Comparison of ENCODE assay signal across 1 cellular context in the genomic region with DNA sequence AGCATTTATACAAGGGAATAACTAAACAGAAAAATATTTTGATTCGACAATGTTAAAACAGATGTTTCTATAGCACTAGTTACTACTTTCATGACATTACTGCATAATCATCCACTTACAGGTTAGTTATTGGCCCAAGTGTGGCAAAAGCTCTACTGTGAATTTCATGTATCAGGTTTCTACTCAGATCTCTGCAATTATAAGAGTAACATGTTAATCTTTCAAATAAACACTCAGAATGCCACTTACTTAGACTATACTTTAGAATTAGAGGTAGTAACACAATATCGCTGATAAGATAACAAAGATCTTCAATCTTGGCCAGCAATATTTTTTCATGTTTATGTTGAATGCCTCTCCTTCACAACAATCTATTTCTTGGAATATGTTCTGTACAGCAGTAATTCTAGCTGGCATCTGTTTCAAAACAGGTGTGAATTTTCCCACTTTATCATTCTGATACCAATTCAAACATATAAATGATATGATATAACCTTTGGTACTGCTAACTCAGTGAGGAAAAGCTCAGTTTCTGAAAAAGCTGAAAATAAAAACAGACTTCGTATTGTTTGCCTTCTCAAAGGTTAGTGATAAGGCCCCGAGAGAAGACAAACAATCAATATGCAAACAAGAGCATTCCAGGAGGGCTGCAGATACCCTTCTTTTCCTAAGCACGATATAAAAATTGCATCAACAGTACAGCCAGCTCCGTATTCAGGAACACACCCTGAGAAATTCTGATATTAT.
TF ChIP-seq lines count a peak whose summit lies in the region.

No MANE protein-coding gene starts in this region.

TF ChIP-seq in HepG2, 621 proteins besides CTCF, POLR2A, EP300 and RAD21 (continued from another document and continues in another):
- TF ChIP-seq, protein P1, sequence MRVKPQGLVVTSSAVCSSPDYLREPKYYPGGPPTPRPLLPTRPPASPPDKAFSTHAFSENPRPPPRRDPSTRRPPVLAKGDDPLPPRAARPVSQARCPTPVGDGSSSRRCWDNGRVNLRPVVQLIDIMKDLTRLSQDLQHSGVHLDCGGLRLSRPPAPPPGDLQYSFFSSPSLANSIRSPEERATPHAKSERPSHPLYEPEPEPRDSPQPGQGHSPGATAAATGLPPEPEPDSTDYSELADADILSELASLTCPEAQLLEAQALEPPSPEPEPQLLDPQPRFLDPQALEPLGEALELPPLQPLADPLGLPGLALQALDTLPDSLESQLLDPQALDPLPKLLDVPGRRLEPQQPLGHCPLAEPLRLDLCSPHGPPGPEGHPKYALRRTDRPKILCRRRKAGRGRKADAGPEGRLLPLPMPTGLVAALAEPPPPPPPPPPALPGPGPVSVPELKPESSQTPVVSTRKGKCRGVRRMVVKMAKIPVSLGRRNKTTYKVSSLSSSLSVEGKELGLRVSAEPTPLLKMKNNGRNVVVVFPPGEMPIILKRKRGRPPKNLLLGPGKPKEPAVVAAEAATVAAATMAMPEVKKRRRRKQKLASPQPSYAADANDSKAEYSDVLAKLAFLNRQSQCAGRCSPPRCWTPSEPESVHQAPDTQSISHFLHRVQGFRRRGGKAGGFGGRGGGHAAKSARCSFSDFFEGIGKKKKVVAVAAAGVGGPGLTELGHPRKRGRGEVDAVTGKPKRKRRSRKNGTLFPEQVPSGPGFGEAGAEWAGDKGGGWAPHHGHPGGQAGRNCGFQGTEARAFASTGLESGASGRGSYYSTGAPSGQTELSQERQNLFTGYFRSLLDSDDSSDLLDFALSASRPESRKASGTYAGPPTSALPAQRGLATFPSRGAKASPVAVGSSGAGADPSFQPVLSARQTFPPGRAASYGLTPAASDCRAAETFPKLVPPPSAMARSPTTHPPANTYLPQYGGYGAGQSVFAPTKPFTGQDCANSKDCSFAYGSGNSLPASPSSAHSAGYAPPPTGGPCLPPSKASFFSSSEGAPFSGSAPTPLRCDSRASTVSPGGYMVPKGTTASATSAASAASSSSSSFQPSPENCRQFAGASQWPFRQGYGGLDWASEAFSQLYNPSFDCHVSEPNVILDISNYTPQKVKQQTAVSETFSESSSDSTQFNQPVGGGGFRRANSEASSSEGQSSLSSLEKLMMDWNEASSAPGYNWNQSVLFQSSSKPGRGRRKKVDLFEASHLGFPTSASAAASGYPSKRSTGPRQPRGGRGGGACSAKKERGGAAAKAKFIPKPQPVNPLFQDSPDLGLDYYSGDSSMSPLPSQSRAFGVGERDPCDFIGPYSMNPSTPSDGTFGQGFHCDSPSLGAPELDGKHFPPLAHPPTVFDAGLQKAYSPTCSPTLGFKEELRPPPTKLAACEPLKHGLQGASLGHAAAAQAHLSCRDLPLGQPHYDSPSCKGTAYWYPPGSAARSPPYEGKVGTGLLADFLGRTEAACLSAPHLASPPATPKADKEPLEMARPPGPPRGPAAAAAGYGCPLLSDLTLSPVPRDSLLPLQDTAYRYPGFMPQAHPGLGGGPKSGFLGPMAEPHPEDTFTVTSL (CRISPR knock-in tag; IDR thresholded peaks at IDR 0.05; ENCODE audit: borderline replicate concordance), result peak; percentile 95; the same call in 1 of the 2 replicates
- TF ChIP-seq, protein P2, sequence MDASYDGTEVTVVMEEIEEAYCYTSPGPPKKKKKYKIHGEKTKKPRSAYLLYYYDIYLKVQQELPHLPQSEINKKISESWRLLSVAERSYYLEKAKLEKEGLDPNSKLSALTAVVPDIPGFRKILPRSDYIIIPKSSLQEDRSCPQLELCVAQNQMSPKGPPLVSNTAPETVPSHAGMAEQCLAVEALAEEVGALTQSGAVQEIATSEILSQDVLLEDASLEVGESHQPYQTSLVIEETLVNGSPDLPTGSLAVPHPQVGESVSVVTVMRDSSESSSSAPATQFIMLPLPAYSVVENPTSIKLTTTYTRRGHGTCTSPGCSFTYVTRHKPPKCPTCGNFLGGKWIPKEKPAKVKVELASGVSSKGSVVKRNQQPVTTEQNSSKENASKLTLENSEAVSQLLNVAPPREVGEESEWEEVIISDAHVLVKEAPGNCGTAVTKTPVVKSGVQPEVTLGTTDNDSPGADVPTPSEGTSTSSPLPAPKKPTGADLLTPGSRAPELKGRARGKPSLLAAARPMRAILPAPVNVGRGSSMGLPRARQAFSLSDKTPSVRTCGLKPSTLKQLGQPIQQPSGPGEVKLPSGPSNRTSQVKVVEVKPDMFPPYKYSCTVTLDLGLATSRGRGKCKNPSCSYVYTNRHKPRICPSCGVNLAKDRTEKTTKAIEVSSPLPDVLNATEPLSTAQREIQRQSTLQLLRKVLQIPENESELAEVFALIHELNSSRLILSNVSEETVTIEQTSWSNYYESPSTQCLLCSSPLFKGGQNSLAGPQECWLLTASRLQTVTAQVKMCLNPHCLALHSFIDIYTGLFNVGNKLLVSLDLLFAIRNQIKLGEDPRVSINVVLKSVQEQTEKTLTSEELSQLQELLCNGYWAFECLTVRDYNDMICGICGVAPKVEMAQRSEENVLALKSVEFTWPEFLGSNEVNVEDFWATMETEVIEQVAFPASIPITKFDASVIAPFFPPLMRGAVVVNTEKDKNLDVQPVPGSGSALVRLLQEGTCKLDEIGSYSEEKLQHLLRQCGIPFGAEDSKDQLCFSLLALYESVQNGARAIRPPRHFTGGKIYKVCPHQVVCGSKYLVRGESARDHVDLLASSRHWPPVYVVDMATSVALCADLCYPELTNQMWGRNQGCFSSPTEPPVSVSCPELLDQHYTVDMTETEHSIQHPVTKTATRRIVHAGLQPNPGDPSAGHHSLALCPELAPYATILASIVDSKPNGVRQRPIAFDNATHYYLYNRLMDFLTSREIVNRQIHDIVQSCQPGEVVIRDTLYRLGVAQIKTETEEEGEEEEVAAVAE (CRISPR knock-in tag; IDR thresholded peaks at IDR 0.05; ENCODE audit: borderline replicate concordance), result no peak
- TF ChIP-seq SAP130 (CRISPR knock-in tag; IDR thresholded peaks at IDR 0.05; ENCODE audit: low read depth), result peak; percentile 64
- no peak for TF ChIP-seq ZNF788 (CRISPR knock-in tag; IDR thresholded peaks at IDR 0.05; ENCODE audit: borderline replicate concordance)
- peak; percentile 81 for TF ChIP-seq HNF4A (CRISPR knock-in tag; IDR thresholded peaks at IDR 0.05)
- no peak for TF ChIP-seq TBL1XR1 (IDR thresholded peaks at IDR 0.05; ENCODE audit: borderline replicate concordance, low read length, partially characterized antibody)
- no peak for TF ChIP-seq ZNF703 (CRISPR knock-in tag; IDR thresholded peaks at IDR 0.05; ENCODE audit: borderline replicate concordance)
- TF ChIP-seq ZBTB42 (CRISPR knock-in tag; IDR thresholded peaks at IDR 0.05), result no peak
- no peak for TF ChIP-seq HNRNPLL (IDR thresholded peaks at IDR 0.05; ENCODE audit: low read depth, low read length, poor library complexity, severe bottlenecking)
- TF ChIP-seq LCORL (IDR thresholded peaks at IDR 0.05), result no peak
- 0 out of 2 replicates have a peak, but pooled peaks have one; percentile 43 for TF ChIP-seq LCORL (CRISPR knock-in tag; IDR thresholded peaks at IDR 0.05)
- no peak for TF ChIP-seq MED13 (CRISPR knock-in tag; IDR thresholded peaks at IDR 0.05)
- TF ChIP-seq ONECUT2 (CRISPR knock-in tag; IDR thresholded peaks at IDR 0.05), result peak; percentile 91
- TF ChIP-seq SSRP1 (CRISPR knock-in tag; IDR thresholded peaks at IDR 0.05), result 0 out of 2 replicates have a peak, but pooled peaks have one; percentile 50
- TF ChIP-seq, protein P3, sequence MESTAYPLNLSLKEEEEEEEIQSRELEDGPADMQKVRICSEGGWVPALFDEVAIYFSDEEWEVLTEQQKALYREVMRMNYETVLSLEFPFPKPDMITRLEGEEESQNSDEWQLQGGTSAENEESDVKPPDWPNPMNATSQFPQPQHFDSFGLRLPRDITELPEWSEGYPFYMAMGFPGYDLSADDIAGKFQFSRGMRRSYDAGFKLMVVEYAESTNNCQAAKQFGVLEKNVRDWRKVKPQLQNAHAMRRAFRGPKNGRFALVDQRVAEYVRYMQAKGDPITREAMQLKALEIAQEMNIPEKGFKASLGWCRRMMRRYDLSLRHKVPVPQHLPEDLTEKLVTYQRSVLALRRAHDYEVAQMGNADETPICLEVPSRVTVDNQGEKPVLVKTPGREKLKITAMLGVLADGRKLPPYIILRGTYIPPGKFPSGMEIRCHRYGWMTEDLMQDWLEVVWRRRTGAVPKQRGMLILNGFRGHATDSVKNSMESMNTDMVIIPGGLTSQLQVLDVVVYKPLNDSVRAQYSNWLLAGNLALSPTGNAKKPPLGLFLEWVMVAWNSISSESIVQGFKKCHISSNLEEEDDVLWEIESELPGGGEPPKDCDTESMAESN (CRISPR knock-in tag; conservative IDR thresholded peaks at IDR 0.05), result no peak
- peak; percentile 17 to 26; a peak in 1 of 4 replicates for TF ChIP-seq NR2F1 (CRISPR knock-in tag; IDR thresholded peaks at IDR 0.05)
- TF ChIP-seq ZBTB7A (CRISPR knock-in tag; IDR thresholded peaks at IDR 0.05), result no peak
- no peak for TF ChIP-seq YEATS2 (CRISPR knock-in tag; IDR thresholded peaks at IDR 0.05; ENCODE audit: borderline replicate concordance)
- TF ChIP-seq FIP1L1 (IDR thresholded peaks at IDR 0.05; ENCODE audit: borderline replicate concordance, insufficient read depth, low read depth, low read length), result no peak
- no peak for TF ChIP-seq NPAS2 (CRISPR knock-in tag; IDR thresholded peaks at IDR 0.05; ENCODE audit: borderline replicate concordance)
- TF ChIP-seq CREM (IDR thresholded peaks at IDR 0.05), result peak; percentile 75
- TF ChIP-seq CREM (CRISPR knock-in tag; IDR thresholded peaks at IDR 0.05), result no peak
- TF ChIP-seq, protein P4, sequence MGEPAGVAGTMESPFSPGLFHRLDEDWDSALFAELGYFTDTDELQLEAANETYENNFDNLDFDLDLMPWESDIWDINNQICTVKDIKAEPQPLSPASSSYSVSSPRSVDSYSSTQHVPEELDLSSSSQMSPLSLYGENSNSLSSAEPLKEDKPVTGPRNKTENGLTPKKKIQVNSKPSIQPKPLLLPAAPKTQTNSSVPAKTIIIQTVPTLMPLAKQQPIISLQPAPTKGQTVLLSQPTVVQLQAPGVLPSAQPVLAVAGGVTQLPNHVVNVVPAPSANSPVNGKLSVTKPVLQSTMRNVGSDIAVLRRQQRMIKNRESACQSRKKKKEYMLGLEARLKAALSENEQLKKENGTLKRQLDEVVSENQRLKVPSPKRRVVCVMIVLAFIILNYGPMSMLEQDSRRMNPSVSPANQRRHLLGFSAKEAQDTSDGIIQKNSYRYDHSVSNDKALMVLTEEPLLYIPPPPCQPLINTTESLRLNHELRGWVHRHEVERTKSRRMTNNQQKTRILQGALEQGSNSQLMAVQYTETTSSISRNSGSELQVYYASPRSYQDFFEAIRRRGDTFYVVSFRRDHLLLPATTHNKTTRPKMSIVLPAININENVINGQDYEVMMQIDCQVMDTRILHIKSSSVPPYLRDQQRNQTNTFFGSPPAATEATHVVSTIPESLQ (CRISPR knock-in tag; conservative IDR thresholded peaks at IDR 0.05), result no peak
- TF ChIP-seq PITX1 (CRISPR knock-in tag; IDR thresholded peaks at IDR 0.05), result peak; percentile 50; the same call in 1 of the 2 replicates
- TF ChIP-seq SP2 (CRISPR knock-in tag; IDR thresholded peaks at IDR 0.05), result no peak
- no peak for TF ChIP-seq TGIF2 (CRISPR knock-in tag; IDR thresholded peaks at IDR 0.05)
- TF ChIP-seq DPF2 (CRISPR knock-in tag; IDR thresholded peaks at IDR 0.05; ENCODE audit: borderline replicate concordance, low read depth), result peak; percentile 84
- peak; percentile 58 for TF ChIP-seq FOSL2 (CRISPR knock-in tag; IDR thresholded peaks at IDR 0.05)
- TF ChIP-seq RARA (CRISPR knock-in tag; IDR thresholded peaks at IDR 0.05), result peak; percentile 85
- TF ChIP-seq ZFP37 (CRISPR knock-in tag; IDR thresholded peaks at IDR 0.05; ENCODE audit: borderline replicate concordance), result no peak
- TF ChIP-seq ZKSCAN5 (CRISPR knock-in tag; IDR thresholded peaks at IDR 0.05), result no peak
- TF ChIP-seq GTF3A (CRISPR knock-in tag; conservative IDR thresholded peaks at IDR 0.05), result no peak
- no peak for TF ChIP-seq SYNCRIP (IDR thresholded peaks at IDR 0.05; ENCODE audit: insufficient read depth, low read depth, low read length)
- TF ChIP-seq ZNF260 (CRISPR knock-in tag; IDR thresholded peaks at IDR 0.05; ENCODE audit: borderline replicate concordance, low read depth), result no peak
- no peak for TF ChIP-seq XBP1 (CRISPR knock-in tag; IDR thresholded peaks at IDR 0.05)
- peak in 1 of 2 experiments; percentile 36; a peak in 1 of 4 replicates for TF ChIP-seq KLF16 (CRISPR knock-in tag; IDR thresholded peaks at IDR 0.05)
- TF ChIP-seq, protein P5, sequence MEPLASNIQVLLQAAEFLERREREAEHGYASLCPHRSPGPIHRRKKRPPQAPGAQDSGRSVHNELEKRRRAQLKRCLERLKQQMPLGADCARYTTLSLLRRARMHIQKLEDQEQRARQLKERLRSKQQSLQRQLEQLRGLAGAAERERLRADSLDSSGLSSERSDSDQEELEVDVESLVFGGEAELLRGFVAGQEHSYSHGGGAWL (CRISPR knock-in tag; IDR thresholded peaks at IDR 0.05), result no peak
- TF ChIP-seq, protein P6, sequence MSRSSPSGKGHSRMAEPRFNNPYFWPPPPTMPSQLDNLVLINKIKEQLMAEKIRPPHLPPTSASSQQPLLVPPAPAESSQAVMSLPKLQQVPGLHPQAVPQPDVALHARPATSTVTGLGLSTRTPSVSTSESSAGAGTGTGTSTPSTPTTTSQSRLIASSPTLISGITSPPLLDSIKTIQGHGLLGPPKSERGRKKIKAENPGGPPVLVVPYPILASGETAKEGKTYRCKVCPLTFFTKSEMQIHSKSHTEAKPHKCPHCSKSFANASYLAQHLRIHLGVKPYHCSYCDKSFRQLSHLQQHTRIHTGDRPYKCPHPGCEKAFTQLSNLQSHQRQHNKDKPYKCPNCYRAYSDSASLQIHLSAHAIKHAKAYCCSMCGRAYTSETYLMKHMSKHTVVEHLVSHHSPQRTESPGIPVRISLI (CRISPR knock-in tag; IDR thresholded peaks at IDR 0.05; ENCODE audit: borderline replicate concordance), result peak; percentile 59; the same call in 1 of the 2 replicates
- TF ChIP-seq KDM6A (CRISPR knock-in tag; IDR thresholded peaks at IDR 0.05; ENCODE audit: low read depth), result peak; percentile 87
- TF ChIP-seq SP5 (CRISPR knock-in tag; IDR thresholded peaks at IDR 0.05; ENCODE audit: borderline replicate concordance, low read depth), result peak; percentile 17; the same call in 1 of the 2 replicates
- no peak for TF ChIP-seq DNMT1 (CRISPR knock-in tag; IDR thresholded peaks at IDR 0.05)
- peak; percentile 63; the same call in 1 of the 2 replicates for TF ChIP-seq RCOR2 (CRISPR knock-in tag; IDR thresholded peaks at IDR 0.05)
- TF ChIP-seq, protein P7, sequence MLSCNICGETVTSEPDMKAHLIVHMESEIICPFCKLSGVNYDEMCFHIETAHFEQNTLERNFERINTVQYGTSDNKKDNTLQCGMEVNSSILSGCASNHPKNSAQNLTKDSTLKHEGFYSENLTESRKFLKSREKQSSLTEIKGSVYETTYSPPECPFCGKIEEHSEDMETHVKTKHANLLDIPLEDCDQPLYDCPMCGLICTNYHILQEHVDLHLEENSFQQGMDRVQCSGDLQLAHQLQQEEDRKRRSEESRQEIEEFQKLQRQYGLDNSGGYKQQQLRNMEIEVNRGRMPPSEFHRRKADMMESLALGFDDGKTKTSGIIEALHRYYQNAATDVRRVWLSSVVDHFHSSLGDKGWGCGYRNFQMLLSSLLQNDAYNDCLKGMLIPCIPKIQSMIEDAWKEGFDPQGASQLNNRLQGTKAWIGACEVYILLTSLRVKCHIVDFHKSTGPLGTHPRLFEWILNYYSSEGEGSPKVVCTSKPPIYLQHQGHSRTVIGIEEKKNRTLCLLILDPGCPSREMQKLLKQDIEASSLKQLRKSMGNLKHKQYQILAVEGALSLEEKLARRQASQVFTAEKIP (CRISPR knock-in tag; IDR thresholded peaks at IDR 0.05; ENCODE audit: borderline replicate concordance), result no peak
- TF ChIP-seq CBX1 (IDR thresholded peaks at IDR 0.05; ENCODE audit: low read depth), result no peak
- TF ChIP-seq ZNF749 (CRISPR knock-in tag; IDR thresholded peaks at IDR 0.05; ENCODE audit: borderline replicate concordance), result no peak
- TF ChIP-seq POLR2AphosphoS2 (IDR thresholded peaks at IDR 0.05; ENCODE audit: low read depth, low read length), result no peak
- no peak for TF ChIP-seq ZNF138 (CRISPR knock-in tag; IDR thresholded peaks at IDR 0.05; ENCODE audit: low read depth)
- TF ChIP-seq ZNF761 (CRISPR knock-in tag; conservative IDR thresholded peaks at IDR 0.05), result no peak
- TF ChIP-seq ZNF615 (CRISPR knock-in tag; IDR thresholded peaks at IDR 0.05; ENCODE audit: borderline replicate concordance), result no peak
